ENCODE assay signal across 1 cellular context in genomic region chr11:530960-531825, GRCh38.
A peak's percentile ranks its signal among the peaks of the same experiment; 100 is the strongest.
TF ChIP-seq lines count a peak whose summit lies in the region.

No MANE protein-coding gene starts in this region.

TF ChIP-seq in HEK293, 187 proteins besides CTCF, POLR2A, EP300 and RAD21 (continued from another document):
- TF ChIP-seq PRDM2 (tag by site-specific recombination; IDR thresholded peaks at IDR 0.05; ENCODE audit: borderline replicate concordance) (no peak), ZNF426 (tag by site-specific recombination; IDR thresholded peaks at IDR 0.05) (no peak), PRDM4 (tag by site-specific recombination; IDR thresholded peaks at IDR 0.05) (no peak), ZNF341 (tag by site-specific recombination; IDR thresholded peaks at IDR 0.05; ENCODE audit: low read depth) (peak; percentile 54)
- TF ChIP-seq, protein P1, sequence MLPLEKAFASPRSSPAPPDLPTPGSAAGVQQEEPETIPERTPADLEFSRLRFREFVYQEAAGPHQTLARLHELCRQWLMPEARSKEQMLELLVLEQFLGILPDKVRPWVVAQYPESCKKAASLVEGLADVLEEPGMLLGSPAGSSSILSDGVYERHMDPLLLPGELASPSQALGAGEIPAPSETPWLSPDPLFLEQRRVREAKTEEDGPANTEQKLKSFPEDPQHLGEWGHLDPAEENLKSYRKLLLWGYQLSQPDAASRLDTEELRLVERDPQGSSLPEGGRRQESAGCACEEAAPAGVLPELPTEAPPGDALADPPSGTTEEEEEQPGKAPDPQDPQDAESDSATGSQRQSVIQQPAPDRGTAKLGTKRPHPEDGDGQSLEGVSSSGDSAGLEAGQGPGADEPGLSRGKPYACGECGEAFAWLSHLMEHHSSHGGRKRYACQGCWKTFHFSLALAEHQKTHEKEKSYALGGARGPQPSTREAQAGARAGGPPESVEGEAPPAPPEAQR (tag by site-specific recombination; IDR thresholded peaks at IDR 0.05), result no peak
- TF ChIP-seq, protein P2, sequence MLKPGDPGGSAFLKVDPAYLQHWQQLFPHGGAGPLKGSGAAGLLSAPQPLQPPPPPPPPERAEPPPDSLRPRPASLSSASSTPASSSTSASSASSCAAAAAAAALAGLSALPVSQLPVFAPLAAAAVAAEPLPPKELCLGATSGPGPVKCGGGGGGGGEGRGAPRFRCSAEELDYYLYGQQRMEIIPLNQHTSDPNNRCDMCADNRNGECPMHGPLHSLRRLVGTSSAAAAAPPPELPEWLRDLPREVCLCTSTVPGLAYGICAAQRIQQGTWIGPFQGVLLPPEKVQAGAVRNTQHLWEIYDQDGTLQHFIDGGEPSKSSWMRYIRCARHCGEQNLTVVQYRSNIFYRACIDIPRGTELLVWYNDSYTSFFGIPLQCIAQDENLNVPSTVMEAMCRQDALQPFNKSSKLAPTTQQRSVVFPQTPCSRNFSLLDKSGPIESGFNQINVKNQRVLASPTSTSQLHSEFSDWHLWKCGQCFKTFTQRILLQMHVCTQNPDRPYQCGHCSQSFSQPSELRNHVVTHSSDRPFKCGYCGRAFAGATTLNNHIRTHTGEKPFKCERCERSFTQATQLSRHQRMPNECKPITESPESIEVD (tag by site-specific recombination; IDR thresholded peaks at IDR 0.05), result no peak
